24 cellular contexts compared by ENCODE assay signal in genomic region chr3:156763386-156763785, GRCh38.
A peak's percentile ranks its signal among the peaks of the same experiment; 100 is the strongest.
DNase-seq lines count a peak whose midpoint lies in the region; ATAC-seq, FAIRE-seq and TF ChIP-seq lines count a peak whose summit lies in the region.
"Had no signal": no experiment of that assay in that cellular context is flagged by ENCODE, and none has a peak within 500 bp of the region (broad histone marks: within the 10 kb centered on the region; RNA-seq: fewer than 3 reads in every experiment).

No MANE protein-coding gene starts in this region.

- H3K36me3 ChIP-seq in SJCRH30 = no peaks in the 10 kb centered on the region
- no peaks in the 10 kb centered on the region for H3K36me3 ChIP-seq in parathyroid adenoma (ENCODE audit: control insufficient read depth, insufficient read depth, low read length)
- H3K36me3 ChIP-seq: SJSA1 had no signal

- H3K4me3 Mint-ChIP-seq in Calu3 (ENCODE audit: low read depth, unreplicated experiment) = no peak overlapping the region
- H3K4me3 Mint-ChIP-seq: B cell, CD14-positive monocyte, H9, HFFc6 had no signal

- no peak for TF ChIP-seq RAD21 in A549 (conservative IDR thresholded peaks at IDR 0.05 in 1 of 2, IDR thresholded peaks at IDR 0.05 in 1 of 2)

- no peak overlapping the region for H3K9ac ChIP-seq in parathyroid adenoma

- POLR2A ChIA-PET in A549 (lab: Yijun Ruan, JAX) = no interaction called here

- H3K27ac ChIP-seq in A549 (no peak overlapping the region), SJCRH30 (peak overlapping the region; percentile 42), foreskin keratinocyte (peak overlapping the region; percentile 61), parathyroid adenoma (peak overlapping the region; percentile 75)
- H3K27ac ChIP-seq: HL-60, SJSA1 had no signal

- H3K4me1 ChIP-seq in A549 (peaks cover 3% of the 10 kb centered on the region; the same call in 1 of the 3 replicates), SJCRH30 (peaks cover 35% of the 10 kb centered on the region), foreskin keratinocyte (peaks cover 38% of the 10 kb centered on the region), parathyroid adenoma (peaks cover 45% of the 10 kb centered on the region)

- H3K4me1 Mint-ChIP-seq in Calu3 (ENCODE audit: low read depth, unreplicated experiment) = peaks cover 22% of the 10 kb centered on the region
- H3K4me1 Mint-ChIP-seq: B cell had no signal

- DNase-seq in A549 (ENCODE audit: low read depth in 1 of 2, low spot score in 1 of 2) (no peak), SJCRH30 (no peak), foreskin keratinocyte (no peak), GF-D8 (lab: John Stamatoyannopoulos, UW) (no peak), left ventricle myocardium superior (no peak), Calu3 (no peak), NCI-H187 (lab: John Stamatoyannopoulos, UW) (no peak)
- DNase-seq: 8988T, H9, KG1, NCI-H1105 treated with DMSO at 0.1 percent for 48 hours, NCI-H2081 treated with DMSO at 0.1 percent for 48 hours, NCI-H2171 treated with DMSO at 0.1 percent for 48 hours, NCI-H524 treated with DMSO at 0.1 percent for 48 hours, NCI-H82, OCI-M1 had no signal

- peaks cover 18% of the 10 kb centered on the region for H3K79me2 ChIP-seq in parathyroid adenoma

- peak overlapping the region; percentile 2 for H2AFZ ChIP-seq in parathyroid adenoma

- TF ChIP-seq CTCF in A549 (IDR thresholded peaks at IDR 0.05) = no peak
- no peak for TF ChIP-seq CTCF in foreskin keratinocyte (conservative IDR thresholded peaks at IDR 0.05)
- TF ChIP-seq CTCF in parathyroid adenoma (IDR thresholded peaks at IDR 0.05) = no peak
- no peak for TF ChIP-seq CTCF in Calu3 (IDR thresholded peaks at IDR 0.05; ENCODE audit: unreplicated experiment)

- H3K9me3 ChIP-seq in A549 (no peaks in the 10 kb centered on the region), SJCRH30 (replicated peaks) (no peaks in the 10 kb centered on the region), parathyroid adenoma (ENCODE audit: control insufficient read depth, low read length) (no peaks in the 10 kb centered on the region)

- 89% methylated on average over 2 of the region's 2 CpGs for WGBS in A549 (ENCODE audit: missing lambda C conversion rate)

- no peaks in the 10 kb centered on the region for H3K36me3 Mint-ChIP-seq in Calu3 (ENCODE audit: insufficient read depth, unreplicated experiment)
- H3K36me3 Mint-ChIP-seq: CD14-positive monocyte had no signal

- ATAC-seq in A549 = no peak
- no peak for ATAC-seq in foreskin keratinocyte
- no peak for ATAC-seq in left ventricle myocardium superior

- no peak for FAIRE-seq in A549 (lab: Jason Lieb, UNC)
- FAIRE-seq: HepG2, RCC 7860 had no signal

- no peak for TF ChIP-seq EP300 in A549 (IDR thresholded peaks at IDR 0.05)

- TF ChIP-seq POLR2A in A549 (IDR thresholded peaks at IDR 0.05; ENCODE audit: low read length) = no peak

- H3K27me3 ChIP-seq in SJCRH30 (no peaks in the 10 kb centered on the region), foreskin keratinocyte (no peaks in the 10 kb centered on the region), parathyroid adenoma (ENCODE audit: control insufficient read depth, insufficient read depth, low read length) (no peaks in the 10 kb centered on the region)
- H3K27me3 ChIP-seq: SJSA1 had no signal

- H3K4me3 ChIP-seq in A549 (no peak overlapping the region), SJCRH30 (no peak overlapping the region), parathyroid adenoma (ENCODE audit: low read depth, low read length) (no peak overlapping the region)
- H3K4me3 ChIP-seq: SJSA1 had no signal

- no TSS peak for BruUV-seq in Calu3 (replicated peaks; lab: Mats Ljungman, UMichigan)

- intact Hi-C loops in left ventricle myocardium superior (cut with micrococcal nuclease) (no loop called here), Calu3 (cut with micrococcal nuclease; ENCODE audit: unreplicated experiment) (no loop called here)

- CTCF ChIA-PET in A549 (lab: Yijun Ruan, JAX) = interaction anchor here (0.6 to 1.0 kb wide), 2 partner anchors 66 to 238 kb away, joined by 3 to 4 read pairs; no protein-coding TSS in a partner anchor
- CTCF ChIA-PET in Calu3 (lab: Charles Lee) = interaction anchor here (1.1 kb wide), 1 partner anchor 325 kb away, joined by 3 read pairs; no protein-coding TSS in a partner anchor

- no peaks in the 10 kb centered on the region for H3K27me3 Mint-ChIP-seq in Calu3 (ENCODE audit: unreplicated experiment)
- H3K27me3 Mint-ChIP-seq: B cell had no signal

- H3K9me3 Mint-ChIP-seq in Calu3 (ENCODE audit: low read depth, unreplicated experiment) = no peaks in the 10 kb centered on the region
- H3K9me3 Mint-ChIP-seq: CD14-positive monocyte, H9, HFFc6 had no signal

- H3K27ac Mint-ChIP-seq in Calu3 (ENCODE audit: unreplicated experiment) = no peak overlapping the region
- H3K27ac Mint-ChIP-seq: B cell, CD14-positive monocyte, H9 had no signal

- no peak overlapping the region for H3K4me2 ChIP-seq in A549
- H3K4me2 ChIP-seq in parathyroid adenoma (ENCODE audit: low read length) = no peak overlapping the region

TF ChIP-seq in A549, 52 proteins besides CTCF, POLR2A, EP300 and RAD21:
- no peak for TF ChIP-seq HES2 (IDR thresholded peaks at IDR 0.05)
- peak; percentile 10 for TF ChIP-seq MAFK (IDR thresholded peaks at IDR 0.05; ENCODE audit: partially characterized antibody)

Comparison
In these comparisons a context has a peak if more than half of its experiments do, and no peak if none do; other contexts are left out.
1. H3K27ac ChIP-seq: peak in SJCRH30 (single experiment), foreskin keratinocyte (single experiment) and parathyroid adenoma (single experiment); none in A549 (0 of 2).